1 cellular context compared by ENCODE assay signal in genomic region chr6:90849686-90850085, GRCh38.
TF ChIP-seq lines count a peak whose summit lies in the region.

No MANE protein-coding gene starts in this region.

TF ChIP-seq in GM23338, 12 proteins besides CTCF, POLR2A, EP300 and RAD21 (continued from another document):
- no peak for TF ChIP-seq ZNF462 (CRISPR knock-in tag; IDR thresholded peaks at IDR 0.05)
- no peak for TF ChIP-seq STAT1 (IDR thresholded peaks at IDR 0.05; ENCODE audit: unreplicated experiment)
- TF ChIP-seq EZH2phosphoT487 (IDR thresholded peaks at IDR 0.05; ENCODE audit: unreplicated experiment), result no peak
